ENCODE assay signal across 19 cellular contexts in the genomic region with DNA sequence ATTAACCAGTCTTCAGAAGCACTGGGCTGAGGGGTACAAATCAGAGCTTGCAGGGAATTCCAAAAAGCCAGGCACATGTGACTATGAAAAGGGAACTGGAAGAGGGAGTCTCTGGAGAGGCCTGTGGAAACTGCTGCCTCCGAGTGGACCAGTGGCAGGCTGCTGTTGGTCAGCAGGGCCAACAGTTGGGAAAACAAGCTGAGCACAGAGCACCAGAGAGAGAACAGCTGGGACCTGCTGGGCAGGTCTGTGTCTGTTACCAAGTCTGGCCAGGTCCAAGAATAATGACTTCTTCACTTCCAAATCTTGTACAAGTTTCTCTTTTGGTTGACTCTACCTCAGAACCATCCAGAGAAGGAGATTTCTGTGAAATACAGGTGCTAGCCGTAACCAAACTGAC.
DNase-seq lines count a peak whose midpoint lies in the region; ATAC-seq and TF ChIP-seq lines count a peak whose summit lies in the region.
"Had no signal": no experiment of that assay in that cellular context is flagged by ENCODE, and none has a peak within 500 bp of the region (broad histone marks: within the 10 kb centered on the region; RNA-seq: fewer than 3 reads in every experiment).

No MANE protein-coding gene starts in this region.

- CTCF ChIA-PET in WTC11 (lab: Charles Lee) = interaction anchor here (0.7 to 2.5 kb wide), 2 partner anchors 14 to 97 kb away, joined by 3 to 6 read pairs; no protein-coding TSS in a partner anchor

- no peaks in the 10 kb centered on the region for H3K9me3 Mint-ChIP-seq in WTC11

- H3K9me3 ChIP-seq in thyroid gland = no peaks in the 10 kb centered on the region
- H3K9me3 ChIP-seq: BLaER1 treated with 17β-estradiol and CSF1 and Interleukin-3, amounts not matched to agents 10 nM and 100 nM; esophagus squamous epithelium; pancreas had no signal

- 67% methylated on average over 2 of the region's 2 CpGs for WGBS in thyroid gland, 2 donors

- no peaks in the 10 kb centered on the region for H3K36me3 ChIP-seq in thyroid gland
- H3K36me3 ChIP-seq: BLaER1 treated with 17β-estradiol and CSF1 and Interleukin-3, amounts not matched to agents 10 nM and 100 nM; esophagus squamous epithelium; pancreas had no signal

- intact Hi-C loops in Right ventricle myocardium inferior (cut with DNase I) (no loop called here), cardiac septum (cut with DNase I) (no loop called here), thyroid gland (cut with DNase I) (no loop called here)

- no peaks in the 10 kb centered on the region for H3K4me1 ChIP-seq in thyroid gland
- H3K4me1 ChIP-seq: BLaER1 treated with 17β-estradiol and CSF1 and Interleukin-3, amounts not matched to agents 10 nM and 100 nM; esophagus squamous epithelium; pancreas had no signal

- H3K27me3 ChIP-seq in thyroid gland = no peaks in the 10 kb centered on the region
- H3K27me3 ChIP-seq: BLaER1 treated with 17β-estradiol and CSF1 and Interleukin-3, amounts not matched to agents 10 nM and 100 nM; esophagus squamous epithelium had no signal

- H3K4me1 Mint-ChIP-seq in WTC11 = peaks cover 53% of the 10 kb centered on the region

- H3K27me3 Mint-ChIP-seq in WTC11 (ENCODE audit: low read depth) = no peaks in the 10 kb centered on the region

- H3K4me3 Mint-ChIP-seq in WTC11 = no peak overlapping the region

- TF ChIP-seq CTCF in WTC11 (IDR thresholded peaks at IDR 0.05) = no peak
- no peak for TF ChIP-seq CTCF in thyroid gland (IDR thresholded peaks at IDR 0.05)

- no peak overlapping the region for H3K27ac ChIP-seq in thyroid gland
- H3K27ac ChIP-seq: BLaER1 treated with 17β-estradiol and CSF1 and Interleukin-3, amounts not matched to agents 10 nM and 100 nM; esophagus squamous epithelium; pancreas; RWPE1 had no signal

- no peaks in the 10 kb centered on the region for H3K36me3 Mint-ChIP-seq in WTC11

- ATAC-seq in Right ventricle myocardium inferior (peak; percentile 52), WTC11 (peak; percentile 91), GM18505 (IDR thresholded peaks at IDR 0.05; ENCODE audit: unreplicated experiment) (no peak), HG03135 (IDR thresholded peaks at IDR 0.05; ENCODE audit: unreplicated experiment) (no peak)
- ATAC-seq: pancreas; stimulated activated naive CD8-positive, alpha-beta T cell treated with anti-CD3 and anti-CD28 coated beads, Interleukin-15, Interleukin-2, amounts not matched to agents 100 U/mL and 50 U/mL, for 24 hours had no signal

- H3K27ac Mint-ChIP-seq in WTC11 = peak overlapping the region; percentile 92

- no peak overlapping the region for H3K4me3 ChIP-seq in thyroid gland (replicated peaks in 1 of 3)
- H3K4me3 ChIP-seq: BLaER1 treated with 17β-estradiol and CSF1 and Interleukin-3, amounts not matched to agents 10 nM and 100 nM; esophagus squamous epithelium; pancreas had no signal

- no peak for TF ChIP-seq POLR2A in thyroid gland (IDR thresholded peaks at IDR 0.05)
- TF ChIP-seq POLR2A in GM18505 (IDR thresholded peaks at IDR 0.05; ENCODE audit: borderline replicate concordance, extremely low read depth, insufficient read depth, insufficient read length) = no peak

- DNase-seq in Right ventricle myocardium inferior (ENCODE audit: missing footprints) = no peak
- no peak for DNase-seq in cardiac septum (ENCODE audit: low spot score)
- peak; percentile 26 for DNase-seq in WTC11 (ENCODE audit: low spot score)
- DNase-seq in islet precursor cell = peak; percentile 87
- peak; percentile 5 to 21 for DNase-seq in thyroid gland
- no peak for DNase-seq in COR-L47 (lab: John Stamatoyannopoulos, UW)
- DNase-seq: activated CD4-positive, alpha-beta T cell treated with anti-CD3 and anti-CD28 coated beads for 48 hours; activated gamma-delta T cell treated with Interleukin-2 at 50 U/mL for 16 hours; esophagus squamous epithelium; Kasumi-1; NCI-H1105; NCI-H510A; pancreas; stimulated activated naive CD8-positive, alpha-beta T cell treated with anti-CD3 and anti-CD28 coated beads, Interleukin-15, Interleukin-2, amounts not matched to agents 100 U/mL and 50 U/mL, for 24 hours; trophoblast cell had no signal

- POLR2A ChIA-PET in WTC11 (lab: Charles Lee) = interaction anchor here (1.7 kb wide), 1 partner anchor 22 kb away, joined by 4 read pairs; no protein-coding TSS in a partner anchor

TF ChIP-seq in WTC11, 78 proteins besides CTCF, POLR2A, EP300 and RAD21:
- TF ChIP-seq USF1 (CRISPR knock-in tag; IDR thresholded peaks at IDR 0.05) (0 out of 2 replicates have a peak, but pooled peaks have one; percentile 17), NFYB (CRISPR knock-in tag; conservative IDR thresholded peaks at IDR 0.05; ENCODE audit: low read depth) (no peak), ELF4 (CRISPR knock-in tag; IDR thresholded peaks at IDR 0.05; ENCODE audit: low read depth) (no peak)
- TF ChIP-seq, protein P1, sequence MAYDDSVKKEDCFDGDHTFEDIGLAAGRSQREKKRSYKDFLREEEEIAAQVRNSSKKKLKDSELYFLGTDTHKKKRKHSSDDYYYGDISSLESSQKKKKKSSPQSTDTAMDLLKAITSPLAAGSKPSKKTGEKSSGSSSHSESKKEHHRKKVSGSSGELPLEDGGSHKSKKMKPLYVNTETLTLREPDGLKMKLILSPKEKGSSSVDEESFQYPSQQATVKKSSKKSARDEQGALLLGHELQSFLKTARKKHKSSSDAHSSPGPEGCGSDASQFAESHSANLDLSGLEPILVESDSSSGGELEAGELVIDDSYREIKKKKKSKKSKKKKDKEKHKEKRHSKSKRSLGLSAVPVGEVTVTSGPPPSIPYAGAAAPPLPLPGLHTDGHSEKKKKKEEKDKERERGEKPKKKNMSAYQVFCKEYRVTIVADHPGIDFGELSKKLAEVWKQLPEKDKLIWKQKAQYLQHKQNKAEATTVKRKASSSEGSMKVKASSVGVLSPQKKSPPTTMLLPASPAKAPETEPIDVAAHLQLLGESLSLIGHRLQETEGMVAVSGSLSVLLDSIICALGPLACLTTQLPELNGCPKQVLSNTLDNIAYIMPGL (CRISPR knock-in tag; IDR thresholded peaks at IDR 0.05) = no peak
- TF ChIP-seq, protein P2, sequence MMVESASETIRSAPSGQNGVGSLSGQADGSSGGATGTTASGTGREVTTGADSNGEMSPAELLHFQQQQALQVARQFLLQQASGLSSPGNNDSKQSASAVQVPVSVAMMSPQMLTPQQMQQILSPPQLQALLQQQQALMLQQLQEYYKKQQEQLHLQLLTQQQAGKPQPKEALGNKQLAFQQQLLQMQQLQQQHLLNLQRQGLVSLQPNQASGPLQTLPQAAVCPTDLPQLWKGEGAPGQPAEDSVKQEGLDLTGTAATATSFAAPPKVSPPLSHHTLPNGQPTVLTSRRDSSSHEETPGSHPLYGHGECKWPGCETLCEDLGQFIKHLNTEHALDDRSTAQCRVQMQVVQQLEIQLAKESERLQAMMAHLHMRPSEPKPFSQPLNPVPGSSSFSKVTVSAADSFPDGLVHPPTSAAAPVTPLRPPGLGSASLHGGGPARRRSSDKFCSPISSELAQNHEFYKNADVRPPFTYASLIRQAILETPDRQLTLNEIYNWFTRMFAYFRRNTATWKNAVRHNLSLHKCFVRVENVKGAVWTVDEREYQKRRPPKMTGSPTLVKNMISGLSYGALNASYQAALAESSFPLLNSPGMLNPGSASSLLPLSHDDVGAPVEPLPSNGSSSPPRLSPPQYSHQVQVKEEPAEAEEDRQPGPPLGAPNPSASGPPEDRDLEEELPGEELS (CRISPR knock-in tag; IDR thresholded peaks at IDR 0.05) = no peak
- TF ChIP-seq, protein P3, sequence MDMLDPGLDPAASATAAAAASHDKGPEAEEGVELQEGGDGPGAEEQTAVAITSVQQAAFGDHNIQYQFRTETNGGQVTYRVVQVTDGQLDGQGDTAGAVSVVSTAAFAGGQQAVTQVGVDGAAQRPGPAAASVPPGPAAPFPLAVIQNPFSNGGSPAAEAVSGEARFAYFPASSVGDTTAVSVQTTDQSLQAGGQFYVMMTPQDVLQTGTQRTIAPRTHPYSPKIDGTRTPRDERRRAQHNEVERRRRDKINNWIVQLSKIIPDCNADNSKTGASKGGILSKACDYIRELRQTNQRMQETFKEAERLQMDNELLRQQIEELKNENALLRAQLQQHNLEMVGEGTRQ (CRISPR knock-in tag; IDR thresholded peaks at IDR 0.05) = peak; percentile 20; the same call in 1 of the 2 replicates

Comparison
In these comparisons a context has a peak if more than half of its experiments do, and no peak if none do; other contexts are left out.
1. ATAC-seq: peak in Right ventricle myocardium inferior (single experiment) and WTC11 (single experiment); none in GM18505 (single experiment) and HG03135 (single experiment).
2. DNase-seq: peak in WTC11 (single experiment), islet precursor cell (single experiment) and thyroid gland (2 of 2); none in Right ventricle myocardium inferior (single experiment), cardiac septum (single experiment) and COR-L47 (single experiment).